In genomic region chr14:92659765-92660561, GRCh38 we compare ENCODE assay signal across 9 cellular contexts.
DNase-seq lines count a peak whose midpoint lies in the region; ATAC-seq lines count a peak whose summit lies in the region.
"Had no signal": no experiment of that assay in that cellular context is flagged by ENCODE, and none has a peak within 500 bp of the region (broad histone marks: within the 10 kb centered on the region; RNA-seq: fewer than 3 reads in every experiment).

No MANE protein-coding gene starts in this region.

- no peak overlapping the region for H3K4me3 Mint-ChIP-seq in activated naive CD8-positive, alpha-beta T cell treated with anti-CD3 and anti-CD28 coated beads for 36 hours

- no peaks in the 10 kb centered on the region for H3K9me3 Mint-ChIP-seq in activated naive CD8-positive, alpha-beta T cell treated with anti-CD3 and anti-CD28 coated beads for 36 hours

- peaks cover 85% of the 10 kb centered on the region for H3K4me1 Mint-ChIP-seq in activated naive CD8-positive, alpha-beta T cell treated with anti-CD3 and anti-CD28 coated beads for 36 hours

- H3K27ac Mint-ChIP-seq in activated naive CD8-positive, alpha-beta T cell treated with anti-CD3 and anti-CD28 coated beads for 36 hours = peak overlapping the region; percentile 70

- H3K27ac ChIP-seq in temporal lobe (ENCODE audit: low read depth, low read length) = peak overlapping the region; percentile 81

- H3K27me3 Mint-ChIP-seq in activated naive CD8-positive, alpha-beta T cell treated with anti-CD3 and anti-CD28 coated beads for 36 hours = no peaks in the 10 kb centered on the region

- ATAC-seq in GM18858 (IDR thresholded peaks at IDR 0.05; ENCODE audit: unreplicated experiment) (no peak), HG02885 (IDR thresholded peaks at IDR 0.05; ENCODE audit: poor library complexity, unreplicated experiment) (no peak)

- DNase-seq in KBM-7 = peak; percentile 98
- no peak for DNase-seq in activated naive CD8-positive, alpha-beta T cell treated with anti-CD3 and anti-CD28 coated beads for 36 hours
- DNase-seq in inferior parietal cortex (ENCODE audit: extremely low spot score) = peak; percentile 19
- no peak for DNase-seq in NCI-H345 (lab: John Stamatoyannopoulos, UW)
- DNase-seq in NCI-H2029 treated with DMSO at 0.1 percent for 48 hours (lab: John Stamatoyannopoulos, UW) = no peak
- DNase-seq: activated CD8-positive, alpha-beta memory T cell treated with anti-CD3 and anti-CD28 coated beads for 24 hours had no signal

- in situ Hi-C loops in KBM-7 (cut with MboI; ENCODE audit: low pct_unique_long_range_greater_than_20kb, low sequenced_read_pairs) = no loop called here

- H3K36me3 Mint-ChIP-seq in activated naive CD8-positive, alpha-beta T cell treated with anti-CD3 and anti-CD28 coated beads for 36 hours = peaks cover 95% of the 10 kb centered on the region

Comparison
In these comparisons a context has a peak if more than half of its experiments do, and no peak if none do; other contexts are left out.
1. DNase-seq: peak in KBM-7 (single experiment) and inferior parietal cortex (single experiment); none in activated naive CD8-positive, alpha-beta T cell treated with anti-CD3 and anti-CD28 coated beads for 36 hours (single experiment), NCI-H345 (single experiment) and NCI-H2029 treated with DMSO at 0.1 percent for 48 hours (single experiment).